In the genomic region with DNA sequence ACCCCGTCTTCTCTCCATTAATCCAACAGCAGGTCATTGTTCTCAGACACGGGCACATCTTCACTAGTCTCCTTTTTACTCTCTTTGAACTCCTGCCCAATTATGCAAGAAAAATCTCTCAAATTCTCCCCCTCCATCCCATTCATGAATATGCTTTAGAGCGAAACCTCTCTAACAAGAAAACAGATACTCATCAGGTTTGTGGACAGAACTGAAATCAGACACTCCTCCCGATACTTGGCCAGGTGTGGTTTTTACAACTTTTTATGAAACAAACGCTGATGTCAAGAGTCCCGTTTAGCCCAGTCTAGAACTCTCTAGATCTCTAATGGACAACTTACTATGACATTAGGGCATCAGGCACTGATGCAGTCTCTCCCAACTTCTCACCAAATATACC, we compare ENCODE assay signal across 15 cellular contexts. TPM values are rescaled to one million over a fixed set of nuclear protein-coding genes. Genes with fewer than 3 reads are reported as not detected.
DNase-seq lines count a peak whose midpoint lies in the region; ATAC-seq and TF ChIP-seq lines count a peak whose summit lies in the region.
"Had no signal": no experiment of that assay in that cellular context is flagged by ENCODE, and none has a peak within 500 bp of the region (broad histone marks: within the 10 kb centered on the region; RNA-seq: fewer than 3 reads in every experiment).

No MANE protein-coding gene starts in this region.

- POLR2A ChIA-PET in activated CD4-positive, alpha-beta memory T cell treated with anti-CD3 and anti-CD28 coated beads, Interleukin-2, amount 10 ng/mL, durations not matched to agents 7 days and 5 days (lab: Charles Lee) = interaction anchor here (1.9 kb wide), 1 partner anchor 12 kb away, joined by 4 read pairs; no protein-coding TSS in a partner anchor

- no peaks in the 10 kb centered on the region for H3K27me3 ChIP-seq in foreskin keratinocyte

- no peak overlapping the region for H3K27ac Mint-ChIP-seq in activated naive CD8-positive, alpha-beta T cell treated with anti-CD3 and anti-CD28 coated beads, Interleukin-2, amount 50 U/mL, for 24 hours
- no peak overlapping the region for H3K27ac Mint-ChIP-seq in activated naive CD8-positive, alpha-beta T cell treated with anti-CD3 and anti-CD28 coated beads for 36 hours
- H3K27ac Mint-ChIP-seq in activated CD4-positive, alpha-beta memory T cell treated with anti-CD3 and anti-CD28 coated beads, Interleukin-2, amount 10 ng/mL, durations not matched to agents 7 days and 5 days = no peak overlapping the region

- no peak overlapping the region for H3K27ac ChIP-seq in foreskin keratinocyte
- H3K27ac ChIP-seq: lower lobe of right lung, parathyroid adenoma had no signal

- H3K4me1 ChIP-seq in foreskin keratinocyte = peaks cover 2% of the 10 kb centered on the region
- H3K4me1 ChIP-seq: parathyroid adenoma had no signal

- H3K4me1 Mint-ChIP-seq in activated naive CD8-positive, alpha-beta T cell treated with anti-CD3 and anti-CD28 coated beads, Interleukin-2, amount 50 U/mL, for 24 hours = peaks cover 34% of the 10 kb centered on the region
- H3K4me1 Mint-ChIP-seq in activated naive CD8-positive, alpha-beta T cell treated with anti-CD3 and anti-CD28 coated beads for 36 hours = peaks cover 21% of the 10 kb centered on the region
- H3K4me1 Mint-ChIP-seq in activated CD4-positive, alpha-beta memory T cell treated with anti-CD3 and anti-CD28 coated beads, Interleukin-2, amount 10 ng/mL, durations not matched to agents 7 days and 5 days = peaks cover 14% of the 10 kb centered on the region

- peak; percentile 35 for ATAC-seq in activated naive CD8-positive, alpha-beta T cell treated with anti-CD3 and anti-CD28 coated beads, Interleukin-2, amount 50 U/mL, for 24 hours
- ATAC-seq in GM21529 (IDR thresholded peaks at IDR 0.05; ENCODE audit: unreplicated experiment) (peak; percentile 74), HG03159 (IDR thresholded peaks at IDR 0.05; ENCODE audit: unreplicated experiment) (peak; percentile 79), HG02885 (IDR thresholded peaks at IDR 0.05; ENCODE audit: poor library complexity, unreplicated experiment) (no peak), foreskin keratinocyte (no peak)

- CTCF ChIA-PET in activated CD4-positive, alpha-beta memory T cell treated with anti-CD3 and anti-CD28 coated beads, Interleukin-2, amount 10 ng/mL, durations not matched to agents 7 days and 5 days (lab: Charles Lee) = no interaction called here

- no peak for DNase-seq in activated naive CD8-positive, alpha-beta T cell treated with anti-CD3 and anti-CD28 coated beads, Interleukin-2, amount 50 U/mL, for 24 hours
- DNase-seq in activated naive CD8-positive, alpha-beta T cell treated with anti-CD3 and anti-CD28 coated beads for 36 hours = no peak
- DNase-seq in activated CD4-positive, alpha-beta memory T cell treated with anti-CD3 and anti-CD28 coated beads, Interleukin-2, amount 10 ng/mL, durations not matched to agents 7 days and 5 days = no peak
- no peak for DNase-seq in OCI-M2 (lab: John Stamatoyannopoulos, UW; ENCODE audit: unreplicated experiment)
- no peak for DNase-seq in foreskin keratinocyte
- DNase-seq: activated T-cell treated with anti-CD3 and anti-CD28 coated beads, Interleukin-2, amount 50 U/mL, for 48 hours; hippocampal formation; lower lobe of right lung; stimulated activated CD4-positive, alpha-beta T cell treated with anti-CD3 and anti-CD28 coated beads, Interleukin-2, amount 100 ng/mL, for 24 hours had no signal

- no peaks in the 10 kb centered on the region for H3K27me3 Mint-ChIP-seq in activated naive CD8-positive, alpha-beta T cell treated with anti-CD3 and anti-CD28 coated beads, Interleukin-2, amount 50 U/mL, for 24 hours
- H3K27me3 Mint-ChIP-seq in activated naive CD8-positive, alpha-beta T cell treated with anti-CD3 and anti-CD28 coated beads for 36 hours = no peaks in the 10 kb centered on the region
- no peaks in the 10 kb centered on the region for H3K27me3 Mint-ChIP-seq in activated CD4-positive, alpha-beta memory T cell treated with anti-CD3 and anti-CD28 coated beads, Interleukin-2, amount 10 ng/mL, durations not matched to agents 7 days and 5 days

- no peak overlapping the region for H3K4me3 Mint-ChIP-seq in activated naive CD8-positive, alpha-beta T cell treated with anti-CD3 and anti-CD28 coated beads, Interleukin-2, amount 50 U/mL, for 24 hours
- H3K4me3 Mint-ChIP-seq in activated naive CD8-positive, alpha-beta T cell treated with anti-CD3 and anti-CD28 coated beads for 36 hours = no peak overlapping the region
- H3K4me3 Mint-ChIP-seq in activated CD4-positive, alpha-beta memory T cell treated with anti-CD3 and anti-CD28 coated beads, Interleukin-2, amount 10 ng/mL, durations not matched to agents 7 days and 5 days = no peak overlapping the region

- no peak for TF ChIP-seq CTCF in foreskin keratinocyte (conservative IDR thresholded peaks at IDR 0.05)

- H3K9me3 Mint-ChIP-seq in activated naive CD8-positive, alpha-beta T cell treated with anti-CD3 and anti-CD28 coated beads, Interleukin-2, amount 50 U/mL, for 24 hours = peaks cover 19% of the 10 kb centered on the region
- H3K9me3 Mint-ChIP-seq in activated naive CD8-positive, alpha-beta T cell treated with anti-CD3 and anti-CD28 coated beads for 36 hours = peaks cover 24% of the 10 kb centered on the region
- H3K9me3 Mint-ChIP-seq in activated CD4-positive, alpha-beta memory T cell treated with anti-CD3 and anti-CD28 coated beads, Interleukin-2, amount 10 ng/mL, durations not matched to agents 7 days and 5 days = peaks cover 28% of the 10 kb centered on the region

- H3K36me3 Mint-ChIP-seq in activated naive CD8-positive, alpha-beta T cell treated with anti-CD3 and anti-CD28 coated beads, Interleukin-2, amount 50 U/mL, for 24 hours (ENCODE audit: low read depth) = peaks cover 37% of the 10 kb centered on the region
- H3K36me3 Mint-ChIP-seq in activated naive CD8-positive, alpha-beta T cell treated with anti-CD3 and anti-CD28 coated beads for 36 hours = peaks cover 42% of the 10 kb centered on the region
- peaks cover 41% of the 10 kb centered on the region for H3K36me3 Mint-ChIP-seq in activated CD4-positive, alpha-beta memory T cell treated with anti-CD3 and anti-CD28 coated beads, Interleukin-2, amount 10 ng/mL, durations not matched to agents 7 days and 5 days (ENCODE audit: low read depth)

RNA-seq across cellular contexts. Expression of a gene that starts 40.9 kb away (rescaled TPM):
- 10 to 100 TPM; 27.9 to 32.6 TPM for total RNA-seq in activated naive CD8-positive, alpha-beta T cell treated with anti-CD3 and anti-CD28 coated beads for 36 hours
- total RNA-seq in activated CD4-positive, alpha-beta memory T cell treated with anti-CD3 and anti-CD28 coated beads, Interleukin-2, amount 10 ng/mL, durations not matched to agents 7 days and 5 days = 10 to 100 TPM; 50.3 to 52.7 TPM
- total RNA-seq in foreskin keratinocyte = not detected in 2 replicates
- not detected in 2 replicates for polyA plus RNA-seq in foreskin keratinocyte
- total RNA-seq: bronchial epithelial cell, M059J had no signal

RNA-seq across cellular contexts. Expression of a gene that starts 57.1 kb away (rescaled TPM):
- total RNA-seq in activated naive CD8-positive, alpha-beta T cell treated with anti-CD3 and anti-CD28 coated beads for 36 hours = 1 to 10 TPM in 1 of 2 experiments, under 1 TPM in 1; 0.88 to 1.0 TPM
- 1 to 10 TPM; 2.0 to 2.2 TPM for total RNA-seq in activated CD4-positive, alpha-beta memory T cell treated with anti-CD3 and anti-CD28 coated beads, Interleukin-2, amount 10 ng/mL, durations not matched to agents 7 days and 5 days
- total RNA-seq in foreskin keratinocyte = not detected in 2 replicates
- not detected in 2 replicates for polyA plus RNA-seq in foreskin keratinocyte
- total RNA-seq: bronchial epithelial cell, M059J had no signal

Comparison
In these comparisons a context has a peak if more than half of its experiments do, and no peak if none do; other contexts are left out.
1. ATAC-seq: peak in activated naive CD8-positive, alpha-beta T cell treated with anti-CD3 and anti-CD28 coated beads, Interleukin-2, amount 50 U/mL, for 24 hours (single experiment), GM21529 (single experiment) and HG03159 (single experiment); none in HG02885 (single experiment) and foreskin keratinocyte (single experiment).
2. RNA of a gene that starts 40.9 kb away (total RNA-seq): 50.3 to 52.7 TPM in activated CD4-positive, alpha-beta memory T cell treated with anti-CD3 and anti-CD28 coated beads, Interleukin-2, amount 10 ng/mL, durations not matched to agents 7 days and 5 days and 27.9 to 32.6 TPM in activated naive CD8-positive, alpha-beta T cell treated with anti-CD3 and anti-CD28 coated beads for 36 hours; not detected in foreskin keratinocyte; every median in the first group is over 10 times any median in the second.